10 cellular contexts compared by ENCODE assay signal in genomic region chr9:92328225-92328624, GRCh38. TPM values are rescaled to one million over a fixed set of nuclear protein-coding genes. Genes with fewer than 3 reads are reported as not detected.
DNase-seq lines count a peak whose midpoint lies in the region; ATAC-seq and TF ChIP-seq lines count a peak whose summit lies in the region.
"Had no signal": no experiment of that assay in that cellular context is flagged by ENCODE, and none has a peak within 500 bp of the region (broad histone marks: within the 10 kb centered on the region; RNA-seq: fewer than 3 reads in every experiment).

No MANE protein-coding gene starts in this region.

- H3K4me3 ChIP-seq in HEK293 (ENCODE audit: low read depth, low read length), result no peak overlapping the region
- no peak overlapping the region for H3K4me3 ChIP-seq in RWPE2 (ENCODE audit: severe bottlenecking)
- no peak overlapping the region for H3K4me3 ChIP-seq in fibroblast of villous mesenchyme (ENCODE audit: low read depth, low read length)
- no peak overlapping the region for H3K4me3 ChIP-seq in tibial artery
- H3K4me3 ChIP-seq in mucosa of descending colon, result no peak overlapping the region
- H3K4me3 ChIP-seq: dorsolateral prefrontal cortex had no signal

- peaks cover 0 to 10% of the 10 kb centered on the region in 2 experiments; a peak in 1 of 3 replicates for H3K36me3 ChIP-seq in HEK293 (ENCODE audit: control insufficient read depth in 2 of 2, insufficient read depth in 1 of 2, low read length in 2 of 2)
- H3K36me3 ChIP-seq in RWPE2 (ENCODE audit: low read depth), result peaks cover 6% of the 10 kb centered on the region
- no peaks in the 10 kb centered on the region for H3K36me3 ChIP-seq in tibial artery
- no peaks in the 10 kb centered on the region for H3K36me3 ChIP-seq in mucosa of descending colon (ENCODE audit: low read depth)

- H3K4me3 Mint-ChIP-seq in activated naive CD8-positive, alpha-beta T cell treated with anti-CD3 and anti-CD28 coated beads, Interleukin-2, amount 50 U/mL, for 24 hours, result no peak overlapping the region

- H3K27ac ChIP-seq in HEK293 (ENCODE audit: extremely low read depth, low read depth, low read length) (no peak overlapping the region), RWPE2 (ENCODE audit: poor library complexity, severe bottlenecking) (peak overlapping the region; percentile 9), tibial artery (no peak overlapping the region)
- H3K27ac ChIP-seq: dorsolateral prefrontal cortex had no signal

- H3K4me1 ChIP-seq in HEK293 (ENCODE audit: control insufficient read depth, insufficient read depth, low read length), result no peaks in the 10 kb centered on the region
- H3K4me1 ChIP-seq in RWPE2 (ENCODE audit: insufficient read depth, poor library complexity, severe bottlenecking), result peaks cover 18% of the 10 kb centered on the region
- H3K4me1 ChIP-seq in tibial artery, result peaks cover 0 to 22% (median 18%) of the 10 kb centered on the region in 4 donors
- H3K4me1 ChIP-seq in mucosa of descending colon (ENCODE audit: low read depth), result peaks cover 9% of the 10 kb centered on the region

- no peak overlapping the region for H3K27ac Mint-ChIP-seq in activated naive CD8-positive, alpha-beta T cell treated with anti-CD3 and anti-CD28 coated beads, Interleukin-2, amount 50 U/mL, for 24 hours

- CTCF ChIA-PET in HEK293 (lab: Yijun Ruan, JAX), result interaction anchor here (0.6 to 1.8 kb wide), 11 partner anchors 26 to 472 kb away, joined by 3 to 13 read pairs (median 4); no protein-coding TSS in a partner anchor

- DNase-seq in AG20443 (ENCODE audit: low spot score) (peak; percentile 45), RWPE2 (ENCODE audit: low spot score) (no peak), fibroblast of villous mesenchyme (ENCODE audit: low read depth) (peak; percentile 69), tibial artery (no peak), mucosa of descending colon (no peak)
- no peak for DNase-seq in activated naive CD8-positive, alpha-beta T cell treated with anti-CD3 and anti-CD28 coated beads, Interleukin-2, amount 50 U/mL, for 24 hours
- DNase-seq: stimulated activated CD4-positive, alpha-beta T cell treated with anti-CD3 and anti-CD28 coated beads, Interleukin-12 subunit alpha, Interleukin-12 subunit beta, amount 100 ng/mL, for 4 hours had no signal

- no peaks in the 10 kb centered on the region for H3K9me3 Mint-ChIP-seq in activated naive CD8-positive, alpha-beta T cell treated with anti-CD3 and anti-CD28 coated beads, Interleukin-2, amount 50 U/mL, for 24 hours

- H3K9me3 ChIP-seq in HEK293 (ENCODE audit: control insufficient read depth, insufficient read depth, low read depth, low read length), result no peaks in the 10 kb centered on the region
- H3K9me3 ChIP-seq in RWPE2 (ENCODE audit: severe bottlenecking), result no peaks in the 10 kb centered on the region
- no peaks in the 10 kb centered on the region for H3K9me3 ChIP-seq in tibial artery
- H3K9me3 ChIP-seq in mucosa of descending colon, result no peaks in the 10 kb centered on the region

- intact Hi-C loops in tibial artery (cut with DNase I; ENCODE audit: low total_unique reads), result no loop called here
- intact Hi-C loops in mucosa of descending colon (cut with DNase I, micrococcal nuclease), result no loop called here

- no peaks in the 10 kb centered on the region for H3K27me3 Mint-ChIP-seq in activated naive CD8-positive, alpha-beta T cell treated with anti-CD3 and anti-CD28 coated beads, Interleukin-2, amount 50 U/mL, for 24 hours

- TF ChIP-seq CTCF in HEK293 (tag by site-specific recombination; IDR thresholded peaks at IDR 0.05) (no peak), RWPE2 (IDR thresholded peaks at IDR 0.05; ENCODE audit: poor library complexity, severe bottlenecking) (peak; percentile 60), fibroblast of villous mesenchyme (IDR thresholded peaks at IDR 0.05; ENCODE audit: insufficient read depth, low read depth, low read length) (peak; percentile 37), tibial artery (IDR thresholded peaks at IDR 0.05) (no peak), mucosa of descending colon (IDR thresholded peaks at IDR 0.05) (no peak)

- peaks cover 23% of the 10 kb centered on the region for H3K36me3 Mint-ChIP-seq in activated naive CD8-positive, alpha-beta T cell treated with anti-CD3 and anti-CD28 coated beads, Interleukin-2, amount 50 U/mL, for 24 hours (ENCODE audit: low read depth)

- ATAC-seq in RWPE2 (ENCODE audit: low read depth) (no peak; the same call in 2 of the 3 replicates), mucosa of descending colon (no peak), HG03439 (IDR thresholded peaks at IDR 0.05; ENCODE audit: unreplicated experiment) (no peak)
- no peak for ATAC-seq in activated naive CD8-positive, alpha-beta T cell treated with anti-CD3 and anti-CD28 coated beads, Interleukin-2, amount 50 U/mL, for 24 hours

- peaks cover 35% of the 10 kb centered on the region for H3K4me1 Mint-ChIP-seq in activated naive CD8-positive, alpha-beta T cell treated with anti-CD3 and anti-CD28 coated beads, Interleukin-2, amount 50 U/mL, for 24 hours

- POLR2A ChIA-PET in HEK293 (lab: Yijun Ruan, JAX), result interaction anchor here (0.6 kb wide), 1 partner anchor 119 kb away, joined by 4 read pairs; no protein-coding TSS in a partner anchor

- H3K27me3 ChIP-seq in RWPE2 (ENCODE audit: insufficient read depth, poor library complexity, severe bottlenecking), result no peaks in the 10 kb centered on the region
- no peaks in the 10 kb centered on the region for H3K27me3 ChIP-seq in tibial artery
- H3K27me3 ChIP-seq: dorsolateral prefrontal cortex had no signal

TF ChIP-seq in HEK293, 187 proteins besides CTCF, POLR2A, EP300 and RAD21:
- TF ChIP-seq ZNF645 (tag by site-specific recombination; IDR thresholded peaks at IDR 0.05) (no peak), ZNF654 (tag by site-specific recombination; IDR thresholded peaks at IDR 0.05; ENCODE audit: low read depth) (peak; percentile 41), ZNF366 (tag by site-specific recombination; conservative IDR thresholded peaks at IDR 0.05) (no peak)

RNA-seq across cellular contexts. Expression of gene CENPP, which starts 2.5 kb away (rescaled TPM):
- total RNA-seq in fibroblast of villous mesenchyme (2.2 and 2.6 TPM in 2 replicates), mucosa of descending colon (1 to 10 TPM; 2.0 to 4.9 (median 3.3) TPM)

RNA-seq across cellular contexts. Expression of gene NOL8, which starts 3.1 kb away (rescaled TPM):
- total RNA-seq in fibroblast of villous mesenchyme, result 24.2 and 25.4 TPM in 2 replicates
- 10 to 100 TPM; 25.6 to 31.1 (median 25.8) TPM for total RNA-seq in mucosa of descending colon

RNA-seq across cellular contexts. Expression of gene IARS1, which starts 34.7 kb away (rescaled TPM):
- total RNA-seq in fibroblast of villous mesenchyme (377 and 457 TPM in 2 replicates), mucosa of descending colon (10 to 100 TPM; 46.0 to 57.9 (median 57.8) TPM)

Comparison
In these comparisons a context has a peak if more than half of its experiments do, and no peak if none do; other contexts are left out.
1. DNase-seq: peak in AG20443 (single experiment) and fibroblast of villous mesenchyme (single experiment); none in RWPE2 (single experiment), tibial artery (0 of 2), activated naive CD8-positive, alpha-beta T cell treated with anti-CD3 and anti-CD28 coated beads, Interleukin-2, amount 50 U/mL, for 24 hours (single experiment) and mucosa of descending colon (0 of 3).
2. CTCF ChIP-seq: peak in RWPE2 (single experiment) and fibroblast of villous mesenchyme (single experiment); none in HEK293 (single experiment), tibial artery (0 of 2) and mucosa of descending colon (single experiment).